ENCODE assay signal across 15 cellular contexts in the genomic region with DNA sequence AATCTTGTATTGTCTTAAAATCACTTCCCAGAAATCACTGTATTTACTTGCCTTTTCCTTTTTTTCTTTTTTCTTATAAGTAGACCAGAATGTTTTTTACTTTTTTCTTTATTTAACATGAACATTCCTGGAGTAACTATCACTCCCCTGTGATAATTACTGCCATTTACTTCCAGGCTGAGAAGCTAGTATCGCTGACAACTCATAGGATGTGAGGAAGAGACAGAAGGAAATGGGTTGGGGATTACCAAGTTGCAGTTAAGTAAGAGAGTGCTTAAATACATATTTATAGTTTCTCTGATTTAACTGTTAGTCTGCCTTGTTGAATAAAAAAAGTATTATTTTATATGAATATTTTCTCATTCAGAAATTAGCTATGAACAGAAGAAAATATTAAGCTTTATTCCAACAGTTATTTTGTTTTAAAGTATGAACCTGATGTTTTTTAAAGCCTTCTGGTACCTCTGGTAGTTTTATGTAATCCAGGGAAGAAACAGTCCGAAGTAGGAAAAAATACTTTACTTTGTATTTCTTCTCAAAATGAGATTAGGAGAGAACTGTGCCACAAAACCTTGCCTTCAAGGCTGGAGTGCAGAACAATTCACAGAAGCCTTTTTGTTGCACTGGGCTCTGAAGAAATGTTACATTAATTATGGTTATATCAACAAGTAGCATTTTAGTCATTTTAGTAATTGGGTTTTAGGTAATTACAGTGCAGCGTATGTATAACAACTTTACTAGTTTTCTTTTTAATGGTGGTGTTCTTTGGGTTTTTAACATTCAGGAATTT.
DNase-seq lines count a peak whose midpoint lies in the region; ATAC-seq and TF ChIP-seq lines count a peak whose summit lies in the region.
"Had no signal": no experiment of that assay in that cellular context is flagged by ENCODE, and none has a peak within 500 bp of the region (broad histone marks: within the 10 kb centered on the region; RNA-seq: fewer than 3 reads in every experiment).

No MANE protein-coding gene starts in this region.

- no peaks in the 10 kb centered on the region for H3K9me3 ChIP-seq in left ventricle myocardium inferior (replicated peaks)

- peak overlapping the region; percentile 50 for H3K4me3 Mint-ChIP-seq in activated T-cell treated with anti-CD3 and anti-CD28 coated beads, Interleukin-2, amount 50 U/mL, for 4 hours
- peak overlapping the region; percentile 63 for H3K4me3 Mint-ChIP-seq in activated T-helper 1 cell treated with anti-CD3 and anti-CD28 coated beads, Interleukin-12 subunit alpha, Interleukin-12 subunit beta, Interleukin-2, Interleukin-4 antibody, amounts not matched to agents 30 ng/mL and 10 ng/mL and 1 ng/mL, durations not matched to agents 14 hours and 24 hours and 36 hours
- H3K4me3 Mint-ChIP-seq in immature natural killer cell, result peak overlapping the region; percentile 62 to 76 (median 68)
- peak overlapping the region; percentile 70 to 76 for H3K4me3 Mint-ChIP-seq in stimulated activated naive CD8-positive, alpha-beta T cell treated with anti-CD3 and anti-CD28 coated beads, Interleukin-15, amount 100 ng/mL, for 72 hours
- H3K4me3 Mint-ChIP-seq: type B pancreatic cell had no signal

- no peaks in the 10 kb centered on the region for H3K36me3 ChIP-seq in left ventricle myocardium inferior

- no peak for DNase-seq in activated T-cell treated with anti-CD3 and anti-CD28 coated beads, Interleukin-2, amount 50 U/mL, for 4 hours
- DNase-seq in activated T-cell treated with anti-CD3 and anti-CD28 coated beads for 4 hours, result no peak
- no peak for DNase-seq in activated T-helper 1 cell treated with anti-CD3 and anti-CD28 coated beads, Interleukin-12 subunit alpha, Interleukin-12 subunit beta, Interleukin-2, Interleukin-4 antibody, amounts not matched to agents 30 ng/mL and 10 ng/mL and 1 ng/mL, durations not matched to agents 14 hours and 24 hours and 36 hours (ENCODE audit: low spot score)
- no peak for DNase-seq in immature natural killer cell
- DNase-seq in stimulated activated naive CD8-positive, alpha-beta T cell treated with anti-CD3 and anti-CD28 coated beads, Interleukin-15, amount 100 ng/mL, for 72 hours, result no peak
- DNase-seq in left ventricle myocardium inferior, result no peak
- DNase-seq in GDM1 (lab: John Stamatoyannopoulos, UW), result no peak
- DNase-seq: activated naive CD4-positive, alpha-beta T cell; glutamatergic neuron; NCI-H2227 treated with DMSO at 0.1 percent for 48 hours; right cardiac atrium had no signal

- no peak for ATAC-seq in activated T-cell treated with anti-CD3 and anti-CD28 coated beads, Interleukin-2, amount 50 U/mL, for 4 hours
- no peak for ATAC-seq in stimulated activated naive CD8-positive, alpha-beta T cell treated with anti-CD3 and anti-CD28 coated beads, Interleukin-15, amount 100 ng/mL, for 72 hours
- ATAC-seq in GM21717 (IDR thresholded peaks at IDR 0.05; ENCODE audit: unreplicated experiment), result no peak
- ATAC-seq: right cardiac atrium had no signal

- H3K4me1 Mint-ChIP-seq in activated T-cell treated with anti-CD3 and anti-CD28 coated beads, Interleukin-2, amount 50 U/mL, for 4 hours (ENCODE audit: low read depth), result peaks cover 34% of the 10 kb centered on the region
- H3K4me1 Mint-ChIP-seq in activated T-helper 1 cell treated with anti-CD3 and anti-CD28 coated beads, Interleukin-12 subunit alpha, Interleukin-12 subunit beta, Interleukin-2, Interleukin-4 antibody, amounts not matched to agents 30 ng/mL and 10 ng/mL and 1 ng/mL, durations not matched to agents 14 hours and 24 hours and 36 hours (ENCODE audit: low read depth), result peaks cover 43% of the 10 kb centered on the region
- H3K4me1 Mint-ChIP-seq in immature natural killer cell, result peaks cover 24 to 59% of the 10 kb centered on the region in 2 donors
- H3K4me1 Mint-ChIP-seq in stimulated activated naive CD8-positive, alpha-beta T cell treated with anti-CD3 and anti-CD28 coated beads, Interleukin-15, amount 100 ng/mL, for 72 hours, result peaks cover 55% of the 10 kb centered on the region

- H3K27ac Mint-ChIP-seq in activated T-helper 1 cell treated with anti-CD3 and anti-CD28 coated beads, Interleukin-12 subunit alpha, Interleukin-12 subunit beta, Interleukin-2, Interleukin-4 antibody, amounts not matched to agents 30 ng/mL and 10 ng/mL and 1 ng/mL, durations not matched to agents 14 hours and 24 hours and 36 hours, result no peak overlapping the region
- H3K27ac Mint-ChIP-seq in immature natural killer cell, result peak overlapping the region in 5 of 6 donors; percentile 12 to 72 (median 57)
- H3K27ac Mint-ChIP-seq in stimulated activated naive CD8-positive, alpha-beta T cell treated with anti-CD3 and anti-CD28 coated beads, Interleukin-15, amount 100 ng/mL, for 72 hours, result peak overlapping the region in 1 of 2 donors; percentile 92
- H3K27ac Mint-ChIP-seq: type B pancreatic cell had no signal

- H3K27me3 Mint-ChIP-seq in activated T-cell treated with anti-CD3 and anti-CD28 coated beads, Interleukin-2, amount 50 U/mL, for 4 hours (ENCODE audit: low read depth), result no peaks in the 10 kb centered on the region
- no peaks in the 10 kb centered on the region for H3K27me3 Mint-ChIP-seq in activated T-helper 1 cell treated with anti-CD3 and anti-CD28 coated beads, Interleukin-12 subunit alpha, Interleukin-12 subunit beta, Interleukin-2, Interleukin-4 antibody, amounts not matched to agents 30 ng/mL and 10 ng/mL and 1 ng/mL, durations not matched to agents 14 hours and 24 hours and 36 hours (ENCODE audit: insufficient read depth)
- peaks cover 0 to 2% (median 0%) of the 10 kb centered on the region in 3 donors for H3K27me3 Mint-ChIP-seq in immature natural killer cell (ENCODE audit: low read depth in 3 of 3)
- no peaks in the 10 kb centered on the region for H3K27me3 Mint-ChIP-seq in stimulated activated naive CD8-positive, alpha-beta T cell treated with anti-CD3 and anti-CD28 coated beads, Interleukin-15, amount 100 ng/mL, for 72 hours
- H3K27me3 Mint-ChIP-seq: type B pancreatic cell had no signal

- H3K4me1 ChIP-seq in left ventricle myocardium inferior, result peaks cover 21% of the 10 kb centered on the region

- no peaks in the 10 kb centered on the region for H3K27me3 ChIP-seq in left ventricle myocardium inferior (ENCODE audit: low read depth)

- no peak overlapping the region for H3K4me3 ChIP-seq in left ventricle myocardium inferior
- H3K4me3 ChIP-seq: lung had no signal

- peaks cover 35% of the 10 kb centered on the region for H3K36me3 Mint-ChIP-seq in activated T-cell treated with anti-CD3 and anti-CD28 coated beads, Interleukin-2, amount 50 U/mL, for 4 hours (ENCODE audit: insufficient read depth)
- peaks cover 29% of the 10 kb centered on the region for H3K36me3 Mint-ChIP-seq in activated T-helper 1 cell treated with anti-CD3 and anti-CD28 coated beads, Interleukin-12 subunit alpha, Interleukin-12 subunit beta, Interleukin-2, Interleukin-4 antibody, amounts not matched to agents 30 ng/mL and 10 ng/mL and 1 ng/mL, durations not matched to agents 14 hours and 24 hours and 36 hours (ENCODE audit: low read depth)
- H3K36me3 Mint-ChIP-seq in immature natural killer cell, result peaks cover 3 to 20% (median 4%) of the 10 kb centered on the region in 3 donors

- intact Hi-C loops in activated T-helper 1 cell treated with anti-CD3 and anti-CD28 coated beads, Interleukin-12 subunit alpha, Interleukin-12 subunit beta, Interleukin-2, Interleukin-4 antibody, amounts not matched to agents 30 ng/mL and 10 ng/mL and 1 ng/mL, durations not matched to agents 14 hours and 24 hours and 36 hours (cut with micrococcal nuclease), result loop anchor here (2.0 to 10.0 kb wide), 6 partner anchors 13 to 1533 kb away; no protein-coding TSS in a partner anchor
- intact Hi-C loops in left ventricle myocardium inferior (cut with micrococcal nuclease), result no loop called here

- no peak for TF ChIP-seq CTCF in left ventricle myocardium inferior (IDR thresholded peaks at IDR 0.05; ENCODE audit: borderline replicate concordance)

- H3K27ac ChIP-seq in left ventricle myocardium inferior (replicated peaks), result no peak overlapping the region
- H3K27ac ChIP-seq: RWPE1 had no signal

- H3K9me3 Mint-ChIP-seq in activated T-cell treated with anti-CD3 and anti-CD28 coated beads, Interleukin-2, amount 50 U/mL, for 4 hours, result no peaks in the 10 kb centered on the region
- H3K9me3 Mint-ChIP-seq in activated T-helper 1 cell treated with anti-CD3 and anti-CD28 coated beads, Interleukin-12 subunit alpha, Interleukin-12 subunit beta, Interleukin-2, Interleukin-4 antibody, amounts not matched to agents 30 ng/mL and 10 ng/mL and 1 ng/mL, durations not matched to agents 14 hours and 24 hours and 36 hours, result no peaks in the 10 kb centered on the region
- H3K9me3 Mint-ChIP-seq in immature natural killer cell, result no peaks in the 10 kb centered on the region
- H3K9me3 Mint-ChIP-seq in stimulated activated naive CD8-positive, alpha-beta T cell treated with anti-CD3 and anti-CD28 coated beads, Interleukin-15, amount 100 ng/mL, for 72 hours, result no peaks in the 10 kb centered on the region
- H3K9me3 Mint-ChIP-seq: type B pancreatic cell had no signal
